14 cellular contexts compared by ENCODE assay signal in genomic region chr13:29532821-29533220, GRCh38.
DNase-seq lines count a peak whose midpoint lies in the region; ATAC-seq and TF ChIP-seq lines count a peak whose summit lies in the region.
"Had no signal": no experiment of that assay in that cellular context is flagged by ENCODE, and none has a peak within 500 bp of the region (broad histone marks: within the 10 kb centered on the region; RNA-seq: fewer than 3 reads in every experiment).

No MANE protein-coding gene starts in this region.

- TF ChIP-seq CTCF in HFFc6 (IDR thresholded peaks at IDR 0.05) (no peak), osteocyte (IDR thresholded peaks at IDR 0.05) (no peak)

- H3K27ac Mint-ChIP-seq in HFFc6 (peak overlapping the region; percentile 74), immature natural killer cell (peak overlapping the region; percentile 34 to 87 (median 78)), osteocyte (ENCODE audit: unreplicated experiment) (peak overlapping the region; percentile 85)

- in situ Hi-C loops in ACHN (cut with HindIII; ENCODE audit: low pct_ligation_motif_present, low pct_unique_long_range_greater_than_20kb, low sequenced_read_pairs): no loop called here

- ATAC-seq in GM19324 (IDR thresholded peaks at IDR 0.05; ENCODE audit: low FRiP score, unreplicated experiment) (no peak), SK-N-SH treated with all-trans-retinoic acid at 6 μM for 48 hours (no peak)

- H3K27me3 Mint-ChIP-seq in HFFc6 (ENCODE audit: insufficient read depth): no peaks in the 10 kb centered on the region
- H3K27me3 Mint-ChIP-seq in immature natural killer cell (ENCODE audit: low read depth in 3 of 3): peaks cover 0 to 3% (median 0%) of the 10 kb centered on the region in 3 donors
- no peaks in the 10 kb centered on the region for H3K27me3 Mint-ChIP-seq in osteocyte (ENCODE audit: unreplicated experiment)
- H3K27me3 Mint-ChIP-seq: CD8-positive, alpha-beta memory T cell had no signal

- peak; percentile 44 for DNase-seq in AG20443 (ENCODE audit: low spot score)
- DNase-seq in HFFc6: no peak
- DNase-seq in immature natural killer cell: no peak
- no peak for DNase-seq in osteocyte (ENCODE audit: extremely low spot score, unreplicated experiment)
- DNase-seq in GOT3 (lab: John Stamatoyannopoulos, UW): no peak
- no peak for DNase-seq in ACHN
- DNase-seq: CD8-positive, alpha-beta memory T cell; KG1; NCI-H1092; NCI-H1694; NCI-H774; PC-9 had no signal

- H3K4me3 Mint-ChIP-seq in HFFc6 (no peak overlapping the region), immature natural killer cell (no peak overlapping the region), osteocyte (ENCODE audit: unreplicated experiment) (no peak overlapping the region)
- H3K4me3 Mint-ChIP-seq: CD8-positive, alpha-beta memory T cell had no signal

- H3K4me1 Mint-ChIP-seq in HFFc6 (ENCODE audit: low read depth) (peaks cover 37% of the 10 kb centered on the region), immature natural killer cell (peaks cover 20 to 34% of the 10 kb centered on the region in 2 donors), osteocyte (ENCODE audit: unreplicated experiment) (peaks cover 29% of the 10 kb centered on the region)

- H3K9me3 Mint-ChIP-seq in HFFc6: no peaks in the 10 kb centered on the region
- H3K9me3 Mint-ChIP-seq in immature natural killer cell: no peaks in the 10 kb centered on the region
- H3K9me3 Mint-ChIP-seq in osteocyte (ENCODE audit: unreplicated experiment): no peaks in the 10 kb centered on the region
- H3K9me3 Mint-ChIP-seq: CD8-positive, alpha-beta memory T cell had no signal

- H3K36me3 Mint-ChIP-seq in HFFc6 (ENCODE audit: low read depth) (peaks cover 45% of the 10 kb centered on the region), immature natural killer cell (peaks cover 9 to 27% (median 12%) of the 10 kb centered on the region in 3 donors), osteocyte (ENCODE audit: unreplicated experiment) (peaks cover 43% of the 10 kb centered on the region)

TF ChIP-seq in SK-N-SH treated with all-trans-retinoic acid at 6 μM for 48 hours, 23 proteins besides CTCF, POLR2A, EP300 and RAD21:
- TF ChIP-seq OSR1 (CRISPR knock-in tag; IDR thresholded peaks at IDR 0.05): no peak
- no peak for TF ChIP-seq CSDC2 (CRISPR knock-in tag; IDR thresholded peaks at IDR 0.05)
- TF ChIP-seq, protein P1, sequence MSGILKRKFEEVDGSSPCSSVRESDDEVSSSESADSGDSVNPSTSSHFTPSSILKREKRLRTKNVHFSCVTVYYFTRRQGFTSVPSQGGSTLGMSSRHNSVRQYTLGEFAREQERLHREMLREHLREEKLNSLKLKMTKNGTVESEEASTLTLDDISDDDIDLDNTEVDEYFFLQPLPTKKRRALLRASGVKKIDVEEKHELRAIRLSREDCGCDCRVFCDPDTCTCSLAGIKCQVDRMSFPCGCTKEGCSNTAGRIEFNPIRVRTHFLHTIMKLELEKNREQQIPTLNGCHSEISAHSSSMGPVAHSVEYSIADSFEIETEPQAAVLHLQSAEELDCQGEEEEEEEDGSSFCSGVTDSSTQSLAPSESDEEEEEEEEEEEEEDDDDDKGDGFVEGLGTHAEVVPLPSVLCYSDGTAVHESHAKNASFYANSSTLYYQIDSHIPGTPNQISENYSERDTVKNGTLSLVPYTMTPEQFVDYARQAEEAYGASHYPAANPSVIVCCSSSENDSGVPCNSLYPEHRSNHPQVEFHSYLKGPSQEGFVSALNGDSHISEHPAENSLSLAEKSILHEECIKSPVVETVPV (CRISPR knock-in tag; IDR thresholded peaks at IDR 0.05): no peak
- no peak for TF ChIP-seq ZNF8 (CRISPR knock-in tag; IDR thresholded peaks at IDR 0.05)
- TF ChIP-seq CREB5 (CRISPR knock-in tag; IDR thresholded peaks at IDR 0.05; ENCODE audit: low read depth): no peak
- TF ChIP-seq ZNF565 (CRISPR knock-in tag; conservative IDR thresholded peaks at IDR 0.05; ENCODE audit: low read depth): no peak
- no peak for TF ChIP-seq ZNF70 (CRISPR knock-in tag; IDR thresholded peaks at IDR 0.05)
- no peak for TF ChIP-seq ZFP3 (CRISPR knock-in tag; IDR thresholded peaks at IDR 0.05)
- TF ChIP-seq, protein P2, sequence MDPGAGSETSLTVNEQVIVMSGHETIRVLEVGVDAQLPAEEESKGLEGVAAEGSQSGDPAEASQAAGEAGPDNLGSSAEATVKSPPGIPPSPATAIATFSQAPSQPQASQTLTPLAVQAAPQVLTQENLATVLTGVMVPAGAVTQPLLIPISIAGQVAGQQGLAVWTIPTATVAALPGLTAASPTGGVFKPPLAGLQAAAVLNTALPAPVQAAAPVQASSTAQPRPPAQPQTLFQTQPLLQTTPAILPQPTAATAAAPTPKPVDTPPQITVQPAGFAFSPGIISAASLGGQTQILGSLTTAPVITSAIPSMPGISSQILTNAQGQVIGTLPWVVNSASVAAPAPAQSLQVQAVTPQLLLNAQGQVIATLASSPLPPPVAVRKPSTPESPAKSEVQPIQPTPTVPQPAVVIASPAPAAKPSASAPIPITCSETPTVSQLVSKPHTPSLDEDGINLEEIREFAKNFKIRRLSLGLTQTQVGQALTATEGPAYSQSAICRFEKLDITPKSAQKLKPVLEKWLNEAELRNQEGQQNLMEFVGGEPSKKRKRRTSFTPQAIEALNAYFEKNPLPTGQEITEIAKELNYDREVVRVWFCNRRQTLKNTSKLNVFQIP (CRISPR knock-in tag; IDR thresholded peaks at IDR 0.05; ENCODE audit: borderline replicate concordance, low read depth): no peak
- no peak for TF ChIP-seq ZFP30 (CRISPR knock-in tag; IDR thresholded peaks at IDR 0.05)
- no peak for TF ChIP-seq ARNTL (CRISPR knock-in tag; IDR thresholded peaks at IDR 0.05; ENCODE audit: borderline replicate concordance, low read depth)
- TF ChIP-seq, protein P3, sequence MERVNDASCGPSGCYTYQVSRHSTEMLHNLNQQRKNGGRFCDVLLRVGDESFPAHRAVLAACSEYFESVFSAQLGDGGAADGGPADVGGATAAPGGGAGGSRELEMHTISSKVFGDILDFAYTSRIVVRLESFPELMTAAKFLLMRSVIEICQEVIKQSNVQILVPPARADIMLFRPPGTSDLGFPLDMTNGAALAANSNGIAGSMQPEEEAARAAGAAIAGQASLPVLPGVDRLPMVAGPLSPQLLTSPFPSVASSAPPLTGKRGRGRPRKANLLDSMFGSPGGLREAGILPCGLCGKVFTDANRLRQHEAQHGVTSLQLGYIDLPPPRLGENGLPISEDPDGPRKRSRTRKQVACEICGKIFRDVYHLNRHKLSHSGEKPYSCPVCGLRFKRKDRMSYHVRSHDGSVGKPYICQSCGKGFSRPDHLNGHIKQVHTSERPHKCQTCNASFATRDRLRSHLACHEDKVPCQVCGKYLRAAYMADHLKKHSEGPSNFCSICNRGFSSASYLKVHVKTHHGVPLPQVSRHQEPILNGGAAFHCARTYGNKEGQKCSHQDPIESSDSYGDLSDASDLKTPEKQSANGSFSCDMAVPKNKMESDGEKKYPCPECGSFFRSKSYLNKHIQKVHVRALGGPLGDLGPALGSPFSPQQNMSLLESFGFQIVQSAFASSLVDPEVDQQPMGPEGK (CRISPR knock-in tag; IDR thresholded peaks at IDR 0.05; ENCODE audit: borderline replicate concordance): no peak
- TF ChIP-seq RARB (CRISPR knock-in tag; IDR thresholded peaks at IDR 0.05): no peak
- TF ChIP-seq TCF4 (CRISPR knock-in tag; IDR thresholded peaks at IDR 0.05; ENCODE audit: borderline replicate concordance): no peak
- no peak for TF ChIP-seq TOX (CRISPR knock-in tag; IDR thresholded peaks at IDR 0.05; ENCODE audit: borderline replicate concordance)
- no peak for TF ChIP-seq BACH2 (CRISPR knock-in tag; IDR thresholded peaks at IDR 0.05; ENCODE audit: borderline replicate concordance)
- no peak for TF ChIP-seq SNAI2 (CRISPR knock-in tag; IDR thresholded peaks at IDR 0.05)
- TF ChIP-seq PPARA (CRISPR knock-in tag; IDR thresholded peaks at IDR 0.05; ENCODE audit: borderline replicate concordance): no peak
- TF ChIP-seq TSHZ2 (CRISPR knock-in tag; IDR thresholded peaks at IDR 0.05): no peak
